Comparison of ENCODE assay signal across 9 cellular contexts in genomic region chr9:79569814-79570448, GRCh38. TPM values are rescaled to one million over a fixed set of nuclear protein-coding genes. Genes with fewer than 3 reads are reported as not detected.
A peak's percentile ranks its signal among the peaks of the same experiment; 100 is the strongest.
DNase-seq lines count a peak whose midpoint lies in the region; ATAC-seq and TF ChIP-seq lines count a peak whose summit lies in the region.
"Had no signal": no experiment of that assay in that cellular context is flagged by ENCODE, and none has a peak within 500 bp of the region (broad histone marks: within the 10 kb centered on the region; RNA-seq: fewer than 3 reads in every experiment).

No MANE protein-coding gene starts in this region.

- ATAC-seq in heart right ventricle, result no peak
- ATAC-seq in left ventricle myocardium superior, result no peak
- no peak for ATAC-seq in HG03097 (IDR thresholded peaks at IDR 0.05; ENCODE audit: low FRiP score, unreplicated experiment)

- peak overlapping the region; percentile 47 for H3K27ac Mint-ChIP-seq in mesothelial cell of epicardium
- H3K27ac Mint-ChIP-seq in CD14-positive monocyte, result peak overlapping the region in 3 of 7 donors; percentile 41 to 77 (median 74)

- DNase-seq in heart right ventricle (no peak), left ventricle myocardium superior (no peak), cerebellar cortex (ENCODE audit: low spot score) (peak; percentile 36), mesothelial cell of epicardium (ENCODE audit: low spot score in 2 of 2, unreplicated experiment in 2 of 2) (no peak), CD14-positive monocyte (ENCODE audit: low spot score) (no peak), NCI-H1105 (lab: John Stamatoyannopoulos, UW) (no peak)
- no peak for DNase-seq in activated effector memory CD4-positive, alpha-beta T cell treated with Interleukin-2 at 50 U/mL for 16 hours

- H3K4me1 ChIP-seq in heart right ventricle, result peaks cover 0 to 32% (median 23%) of the 10 kb centered on the region in 9 donors

- H3K4me1 Mint-ChIP-seq in mesothelial cell of epicardium, result peaks cover 17% of the 10 kb centered on the region
- H3K4me1 Mint-ChIP-seq in CD14-positive monocyte, result peaks cover 46% of the 10 kb centered on the region

- H3K9me3 ChIP-seq in heart right ventricle, result peaks cover 0 to 8% (median 0%) of the 10 kb centered on the region in 11 donors

- H3K4me3 Mint-ChIP-seq in mesothelial cell of epicardium, result no peak overlapping the region
- H3K4me3 Mint-ChIP-seq in CD14-positive monocyte, result peak overlapping the region in 1 of 2 donors; percentile 91

- H3K36me3 Mint-ChIP-seq in mesothelial cell of epicardium, result no peaks in the 10 kb centered on the region
- peaks cover 6 to 7% of the 10 kb centered on the region in 2 donors for H3K36me3 Mint-ChIP-seq in CD14-positive monocyte

- H3K27me3 ChIP-seq in heart right ventricle, result peaks cover 0 to 29% (median 7%) of the 10 kb centered on the region in 7 donors

- peak overlapping the region; percentile 45 to 97 (median 74) for H3K4me3 ChIP-seq in heart right ventricle

- H3K9me3 Mint-ChIP-seq in mesothelial cell of epicardium, result no peaks in the 10 kb centered on the region
- no peaks in the 10 kb centered on the region for H3K9me3 Mint-ChIP-seq in CD14-positive monocyte

- 17 to 24% methylated on average over 18 of the region's 18 CpGs for WGBS in heart right ventricle, 2 donors

- H3K27me3 Mint-ChIP-seq in mesothelial cell of epicardium (ENCODE audit: low read depth), result peaks cover 11% of the 10 kb centered on the region
- H3K27me3 Mint-ChIP-seq in CD14-positive monocyte (ENCODE audit: low read depth in 3 of 3), result peaks cover 0 to 13% (median 11%) of the 10 kb centered on the region in 3 donors

- TF ChIP-seq CTCF in heart right ventricle (IDR thresholded peaks at IDR 0.05), result no peak
- no peak for TF ChIP-seq CTCF in mesothelial cell of epicardium (IDR thresholded peaks at IDR 0.05; ENCODE audit: unreplicated experiment)
- TF ChIP-seq CTCF in CD14-positive monocyte (IDR thresholded peaks at IDR 0.05), result no peak

- peak overlapping the region in 3 of 10 donors; percentile 49 to 79 (median 60) for H3K27ac ChIP-seq in heart right ventricle
- H3K27ac ChIP-seq: epithelial cell of prostate had no signal

- intact Hi-C loops in heart right ventricle (cut with DNase I) (loop anchor here in 7 of 10 donors (5.0 to 10.0 kb wide), 7 partner anchors 85 to 232 kb away; no protein-coding TSS in a partner anchor), left ventricle myocardium superior (cut with micrococcal nuclease) (no loop called here), CD14-positive monocyte (cut with micrococcal nuclease) (loop anchor here (2.0 to 10.0 kb wide), 5 partner anchors 47 to 435 kb away; no protein-coding TSS in a partner anchor)

- H3K36me3 ChIP-seq in heart right ventricle, result no peaks in the 10 kb centered on the region

RNA-seq across cellular contexts. Expression of gene TLE4, which starts 1.8 kb away (rescaled TPM):
- total RNA-seq in heart right ventricle (10 to 100 TPM in 8 of 10 donors, 1 to 10 TPM in 2; 9.5 to 17.3 (median 13.1) TPM), left ventricle myocardium superior (10.7 TPM), mesothelial cell of epicardium (55.8 to 63.6 TPM (median 56.6 TPM) in 3 replicates)
- polyA plus RNA-seq in heart right ventricle (1 to 10 TPM; 4.2 to 5.9 TPM), CD14-positive monocyte (10 to 100 TPM; 21.0 to 21.7 TPM)
